ENCODE assay signal across 8 cellular contexts in the genomic region with DNA sequence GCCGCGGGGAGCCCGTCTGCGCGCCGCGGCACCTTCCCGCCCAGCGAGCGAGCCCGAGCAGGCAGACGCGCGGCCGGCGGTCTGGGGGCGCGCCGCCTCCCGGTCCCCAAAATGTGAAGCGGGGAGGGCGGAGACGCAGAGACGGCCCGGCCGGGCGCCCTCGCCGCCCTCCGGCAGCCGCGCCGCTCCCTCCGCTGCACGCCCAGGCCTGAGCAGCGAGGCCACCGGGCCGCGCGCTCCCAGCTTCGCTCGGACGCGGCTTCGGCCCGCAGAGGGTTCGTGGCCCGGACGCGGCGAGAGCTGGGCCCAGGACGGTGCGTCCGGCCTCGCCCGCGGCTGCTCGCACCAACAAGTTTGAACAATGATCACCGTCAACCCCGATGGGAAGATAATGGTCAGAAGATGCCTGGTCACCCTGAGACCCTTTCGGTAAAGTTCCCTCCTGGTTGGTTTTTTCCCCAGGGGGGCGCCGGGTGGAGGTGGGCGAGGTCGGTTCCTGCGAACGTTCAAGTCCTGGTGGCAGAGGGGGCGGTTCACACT. TPM values are rescaled to one million over a fixed set of nuclear protein-coding genes. Genes with fewer than 3 reads are reported as not detected.
DNase-seq lines count a peak whose midpoint lies in the region; ATAC-seq lines count a peak whose summit lies in the region.

No MANE protein-coding gene starts in this region.

- H3K14ac ChIP-seq in trophoblast cell (ENCODE audit: low read length): no peak overlapping the region

- no peak overlapping the region for H3K18ac ChIP-seq in trophoblast cell (ENCODE audit: low read length)

- H3K27me3 ChIP-seq in ectodermal cell (ENCODE audit: control insufficient read depth, insufficient read depth, low read length, poor library complexity, severe bottlenecking): peaks cover 43% of the 10 kb centered on the region
- H3K27me3 ChIP-seq in trophoblast cell (ENCODE audit: insufficient read depth, low read length): peaks cover 21% of the 10 kb centered on the region

- no peak overlapping the region for H2BK5ac ChIP-seq in trophoblast cell (ENCODE audit: low read depth, low read length, poor library complexity)

- H3K4me2 ChIP-seq in trophoblast cell (ENCODE audit: low read length): peak overlapping the region; percentile 72

- ATAC-seq in HG02623 (IDR thresholded peaks at IDR 0.05; ENCODE audit: unreplicated experiment) (no peak), GM19324 (IDR thresholded peaks at IDR 0.05; ENCODE audit: low FRiP score, unreplicated experiment) (no peak), GM18873 (IDR thresholded peaks at IDR 0.05; ENCODE audit: low FRiP score, unreplicated experiment) (no peak)

- no peak overlapping the region for H3K23ac ChIP-seq in trophoblast cell (ENCODE audit: low read length)

- H3K9ac ChIP-seq in ES-I3 (ENCODE audit: low read depth, low read length): peak overlapping the region; percentile 55
- no peak overlapping the region for H3K9ac ChIP-seq in trophoblast cell (ENCODE audit: low read length)

- no peaks in the 10 kb centered on the region for H3K36me3 ChIP-seq in ES-I3 (ENCODE audit: insufficient read depth, low read length)
- H3K36me3 ChIP-seq in ectodermal cell (ENCODE audit: control insufficient read depth, insufficient read depth, low read length): no peaks in the 10 kb centered on the region
- H3K36me3 ChIP-seq in trophoblast cell (ENCODE audit: control insufficient read depth in 1 of 2, insufficient read depth in 2 of 2, low read length in 2 of 2): no peaks in the 10 kb centered on the region

- no peak overlapping the region for H2BK12ac ChIP-seq in trophoblast cell (ENCODE audit: low read length)

- no peak overlapping the region for H2BK120ac ChIP-seq in trophoblast cell (ENCODE audit: insufficient read depth, low read length, poor library complexity)

- DNase-seq in NCI-H774 (lab: John Stamatoyannopoulos, UW) (peak; percentile 32), trophoblast cell (peak in 1 of 2 donors; percentile 59)
- no peak for DNase-seq in effector CD8-positive, alpha-beta T cell (lab: John Stamatoyannopoulos, UW)

- H3K4me3 ChIP-seq in ectodermal cell (ENCODE audit: insufficient read depth, low read depth, low read length): peak overlapping the region; percentile 35
- H3K4me3 ChIP-seq in trophoblast cell (ENCODE audit: low read depth, low read length): peak overlapping the region; percentile 10

- H3K4ac ChIP-seq in trophoblast cell (ENCODE audit: low read depth, low read length): no peak overlapping the region

- no peak overlapping the region for H4K8ac ChIP-seq in trophoblast cell (ENCODE audit: low read depth, low read length)

- WGBS in ectodermal cell, 2 experiments: 1% methylated on average over 68 of the region's 68 CpGs
- WGBS in trophoblast cell (ENCODE audit: extremely low coverage, insufficient coverage, insufficient read length): no CpG with 5 or more reads among the region's 68 CpGs

- H3K79me1 ChIP-seq in trophoblast cell (ENCODE audit: low read length): no peaks in the 10 kb centered on the region

- H4K12ac ChIP-seq in trophoblast cell (ENCODE audit: low read depth, low read length): no peak overlapping the region

- no peak overlapping the region for H2AFZ ChIP-seq in trophoblast cell (ENCODE audit: insufficient read depth, low read length, poor library complexity)

- H3K4me1 ChIP-seq in ES-I3 (ENCODE audit: insufficient read depth, low read length): peaks cover 13% of the 10 kb centered on the region
- peaks cover 15% of the 10 kb centered on the region for H3K4me1 ChIP-seq in ectodermal cell (ENCODE audit: control insufficient read depth, insufficient read depth, low read length)
- peaks cover 4 to 33% of the 10 kb centered on the region in 2 experiments for H3K4me1 ChIP-seq in trophoblast cell (ENCODE audit: control insufficient read depth in 1 of 2, insufficient read depth in 2 of 2, low read length in 2 of 2)

- no peak overlapping the region for H4K91ac ChIP-seq in trophoblast cell (ENCODE audit: low read depth, low read length)

- no peak overlapping the region for H2AK5ac ChIP-seq in trophoblast cell (ENCODE audit: low read length)

- H3K27ac ChIP-seq in ectodermal cell (ENCODE audit: insufficient read depth, low read depth, low read length, poor library complexity, severe bottlenecking) (no peak overlapping the region), trophoblast cell (ENCODE audit: low read depth, low read length) (no peak overlapping the region)

- H3K9me3 ChIP-seq in ES-I3 (ENCODE audit: control insufficient read depth, insufficient read depth, low read length) (no peaks in the 10 kb centered on the region), ectodermal cell (ENCODE audit: control insufficient read depth, low read length) (no peaks in the 10 kb centered on the region), trophoblast cell (ENCODE audit: insufficient read depth, low read depth, low read length) (peaks cover 4% of the 10 kb centered on the region)

- H3K79me2 ChIP-seq in trophoblast cell (ENCODE audit: control insufficient read depth, insufficient read depth, low read length, poor library complexity): no peaks in the 10 kb centered on the region

RNA-seq across cellular contexts. Expression of a gene that starts 0.5 kb away (rescaled TPM):
- polyA plus RNA-seq in ectodermal cell (2013, experiment 1 of 4): 4.1 TPM
- polyA plus RNA-seq in ectodermal cell (2013, experiment 2 of 4): 2.6 TPM
- 4.2 TPM for polyA plus RNA-seq in ectodermal cell (2013, experiment 3 of 4)
- polyA plus RNA-seq in ectodermal cell (2013, experiment 4 of 4): 3.3 TPM
- 0.66 and 0.79 TPM in 2 replicates for polyA plus RNA-seq in trophoblast cell (2013)
